Comparison of ENCODE assay signal across 23 cellular contexts in genomic region chr9:128565578-128565977, GRCh38. TPM values are rescaled to one million over a fixed set of nuclear protein-coding genes. Genes with fewer than 3 reads are reported as not detected.
DNase-seq lines count a peak whose midpoint lies in the region; ATAC-seq and TF ChIP-seq lines count a peak whose summit lies in the region.
"Had no signal": no experiment of that assay in that cellular context is flagged by ENCODE, and none has a peak within 500 bp of the region (broad histone marks: within the 10 kb centered on the region; RNA-seq: fewer than 3 reads in every experiment).

No MANE protein-coding gene starts in this region.

- intact Hi-C loops in heart right ventricle (cut with DNase I): no loop called here
- intact Hi-C loops in left cardiac atrium (cut with DNase I): no loop called here
- intact Hi-C loops in colonic mucosa (cut with DNase I): no loop called here
- intact Hi-C loops in uterus (cut with DNase I; ENCODE audit: low total_unique reads): no loop called here

- H3K36me3 ChIP-seq in heart right ventricle (peaks cover 0 to 67% (median 39%) of the 10 kb centered on the region in 9 donors), colonic mucosa (peaks cover 10% of the 10 kb centered on the region), uterus (no peaks in the 10 kb centered on the region)

- H3K4me3 Mint-ChIP-seq in neural crest cell: no peak overlapping the region
- H3K4me3 Mint-ChIP-seq: activated naive CD4-positive, alpha-beta T cell treated with anti-CD3 and anti-CD28 coated beads, Interleukin-2, amount 10 ng/mL, durations not matched to agents 7 days and 5 days; dendritic cell treated with granulocyte-macrophage colony-stimulating factor and Interleukin-4, amounts not matched to agents 40 ng/mL and 50 ng/mL, for 4 days; stimulated activated naive CD8-positive, alpha-beta T cell treated with anti-CD3 and anti-CD28 coated beads, Interleukin-15, Interleukin-2, amounts not matched to agents 100 ng/mL and 50 ng/mL, for 24 hours; T-cell had no signal

- TF ChIP-seq CTCF in heart right ventricle (IDR thresholded peaks at IDR 0.05) (no peak), colonic mucosa (IDR thresholded peaks at IDR 0.05) (no peak), neural crest cell (conservative IDR thresholded peaks at IDR 0.05) (no peak), uterus (IDR thresholded peaks at IDR 0.05) (no peak)

- peak overlapping the region in 9 of 10 donors; percentile 9 to 72 (median 43) for H3K27ac ChIP-seq in heart right ventricle
- peak overlapping the region; percentile 46 for H3K27ac ChIP-seq in colonic mucosa
- H3K27ac ChIP-seq in uterus: peak overlapping the region; percentile 0 to 66
- H3K27ac ChIP-seq: epithelial cell of prostate, foreskin keratinocyte, neutrophil, vagina had no signal

- H3K9me3 ChIP-seq in heart right ventricle (no peaks in the 10 kb centered on the region), colonic mucosa (no peaks in the 10 kb centered on the region), uterus (no peaks in the 10 kb centered on the region)
- H3K9me3 ChIP-seq: HAP-1, neutrophil, vagina had no signal

- H3K27me3 ChIP-seq in heart right ventricle (no peaks in the 10 kb centered on the region), colonic mucosa (no peaks in the 10 kb centered on the region), uterus (no peaks in the 10 kb centered on the region)
- H3K27me3 ChIP-seq: foreskin keratinocyte, neutrophil, vagina had no signal

- DNase-seq in heart right ventricle: no peak
- DNase-seq in left cardiac atrium: no peak
- no peak for DNase-seq in colonic mucosa
- no peak for DNase-seq in neural crest cell (ENCODE audit: low read depth, low spot score)
- DNase-seq in uterus: no peak
- no peak for DNase-seq in NCI-H2227 (lab: John Stamatoyannopoulos, UW; ENCODE audit: unreplicated experiment)
- no peak for DNase-seq in stimulated activated naive CD4-positive, alpha-beta T cell (lab: John Stamatoyannopoulos, UW)
- DNase-seq: activated CD4-positive, alpha-beta T cell treated with anti-CD3 and anti-CD28 coated beads for 4 hours; activated naive CD4-positive, alpha-beta T cell treated with anti-CD3 and anti-CD28 coated beads, Interleukin-2, amount 10 ng/mL, durations not matched to agents 7 days and 5 days; DMS53; foreskin keratinocyte; IMR-90; NCI-H1417; SHP77 treated with DMSO at 0.1 percent for 48 hours; T-cell had no signal

- peaks cover 0 to 59% (median 23%) of the 10 kb centered on the region in 9 donors for H3K4me1 ChIP-seq in heart right ventricle
- peaks cover 7% of the 10 kb centered on the region for H3K4me1 ChIP-seq in colonic mucosa
- no peaks in the 10 kb centered on the region for H3K4me1 ChIP-seq in uterus
- H3K4me1 ChIP-seq: foreskin keratinocyte, HAP-1 had no signal

- no peaks in the 10 kb centered on the region for H3K9me3 Mint-ChIP-seq in neural crest cell
- H3K9me3 Mint-ChIP-seq: activated naive CD4-positive, alpha-beta T cell treated with anti-CD3 and anti-CD28 coated beads, Interleukin-2, amount 10 ng/mL, durations not matched to agents 7 days and 5 days; dendritic cell treated with granulocyte-macrophage colony-stimulating factor and Interleukin-4, amounts not matched to agents 40 ng/mL and 50 ng/mL, for 4 days; stimulated activated naive CD8-positive, alpha-beta T cell treated with anti-CD3 and anti-CD28 coated beads, Interleukin-15, Interleukin-2, amounts not matched to agents 100 ng/mL and 50 ng/mL, for 24 hours; T-cell had no signal

- TF ChIP-seq POLR2A in uterus (IDR thresholded peaks at IDR 0.05): no peak

- H3K36me3 Mint-ChIP-seq in neural crest cell (ENCODE audit: low read depth): peaks cover 9% of the 10 kb centered on the region

- ATAC-seq in heart right ventricle: peak in 7 of 8 donors; percentile 14 to 72 (median 25)
- no peak for ATAC-seq in left cardiac atrium
- ATAC-seq in HG03354 (IDR thresholded peaks at IDR 0.05; ENCODE audit: poor library complexity, severe bottlenecking, unreplicated experiment): no peak
- ATAC-seq: foreskin keratinocyte, sciatic nerve, T-cell had no signal

- 59 to 66% methylated on average over 4 of the region's 4 CpGs for WGBS in heart right ventricle, 2 donors

- H3K27ac Mint-ChIP-seq in neural crest cell (ENCODE audit: unreplicated experiment): peak overlapping the region; percentile 40
- H3K27ac Mint-ChIP-seq: activated naive CD4-positive, alpha-beta T cell treated with anti-CD3 and anti-CD28 coated beads, Interleukin-2, amount 10 ng/mL, durations not matched to agents 7 days and 5 days; dendritic cell treated with granulocyte-macrophage colony-stimulating factor and Interleukin-4, amounts not matched to agents 40 ng/mL and 50 ng/mL, for 4 days; stimulated activated naive CD8-positive, alpha-beta T cell treated with anti-CD3 and anti-CD28 coated beads, Interleukin-15, Interleukin-2, amounts not matched to agents 100 ng/mL and 50 ng/mL, for 24 hours; T-cell had no signal

- H3K9ac ChIP-seq in colonic mucosa (ENCODE audit: low read depth in 2 of 2, low read length in 2 of 2): peak overlapping the region in 1 of 2 donors; percentile 48

- peaks cover 8% of the 10 kb centered on the region for H3K4me1 Mint-ChIP-seq in neural crest cell

- H3K27me3 Mint-ChIP-seq in neural crest cell (ENCODE audit: low read depth): no peaks in the 10 kb centered on the region
- H3K27me3 Mint-ChIP-seq: activated naive CD4-positive, alpha-beta T cell treated with anti-CD3 and anti-CD28 coated beads, Interleukin-2, amount 10 ng/mL, durations not matched to agents 7 days and 5 days; dendritic cell treated with granulocyte-macrophage colony-stimulating factor and Interleukin-4, amounts not matched to agents 40 ng/mL and 50 ng/mL, for 4 days; stimulated activated naive CD8-positive, alpha-beta T cell treated with anti-CD3 and anti-CD28 coated beads, Interleukin-15, Interleukin-2, amounts not matched to agents 100 ng/mL and 50 ng/mL, for 24 hours; T-cell had no signal

- H3K4me3 ChIP-seq in heart right ventricle: peak overlapping the region in 2 of 10 donors; percentile 3 to 8
- no peak overlapping the region for H3K4me3 ChIP-seq in colonic mucosa
- H3K4me3 ChIP-seq in uterus: no peak overlapping the region
- H3K4me3 ChIP-seq: HAP-1, vagina had no signal

RNA-seq across cellular contexts. Expression of gene SPTAN1, which starts 13.2 kb away (rescaled TPM):
- total RNA-seq in heart right ventricle: 100 to 1,000 TPM; 250 to 449 (median 379) TPM
- 100 to 1,000 TPM; 119 to 177 TPM for polyA plus RNA-seq in heart right ventricle
- 100 to 1,000 TPM; 277 to 336 TPM for total RNA-seq in left cardiac atrium
- total RNA-seq in colonic mucosa: 100 to 1,000 TPM; 263 to 282 TPM
- 280 and 289 TPM in 2 replicates for total RNA-seq in neural crest cell
- 100 to 1,000 TPM; 244 to 521 (median 335) TPM for total RNA-seq in uterus

Comparison
In these comparisons a context has a peak if more than half of its experiments do, and no peak if none do; other contexts are left out.
1. ATAC-seq: peak in heart right ventricle (7 of 8); none in left cardiac atrium (0 of 2) and HG03354 (single experiment).
2. Peak in every context shown above with its lines, with median percentiles within 50 percentile points of each other: H3K27ac ChIP-seq.